ENCODE assay signal across 14 cellular contexts in genomic region chr12:103169-103981, GRCh38. TPM values are rescaled to one million over a fixed set of nuclear protein-coding genes. Genes with fewer than 3 reads are reported as not detected.
DNase-seq lines count a peak whose midpoint lies in the region; ATAC-seq and TF ChIP-seq lines count a peak whose summit lies in the region.
"Had no signal": no experiment of that assay in that cellular context is flagged by ENCODE, and none has a peak within 500 bp of the region (broad histone marks: within the 10 kb centered on the region; RNA-seq: fewer than 3 reads in every experiment).

No MANE protein-coding gene starts in this region.

- no peak for ATAC-seq in aorta (ENCODE audit: low FRiP score)
- no peak for ATAC-seq in GM18907 (IDR thresholded peaks at IDR 0.05; ENCODE audit: unreplicated experiment)
- no peak for ATAC-seq in GM21737 (IDR thresholded peaks at IDR 0.05; ENCODE audit: unreplicated experiment)
- ATAC-seq: activated CD8-positive, alpha-beta T cell treated with anti-CD3 and anti-CD28 coated beads, Interleukin-2, amount 10 ng/mL, durations not matched to agents 7 days and 5 days had no signal

- H3K79me2 ChIP-seq in KMS-11 (ENCODE audit: insufficient read depth, low read depth), result no peaks in the 10 kb centered on the region

- H3K27ac ChIP-seq in KMS-11 (no peak overlapping the region), iPS-20b (ENCODE audit: low read length) (no peak overlapping the region), thyroid gland (no peak overlapping the region), aorta (ENCODE audit: low read depth in 1 of 2, low read length in 2 of 2) (no peak overlapping the region)

- H3K9ac ChIP-seq in KMS-11, result no peak overlapping the region
- no peak overlapping the region for H3K9ac ChIP-seq in iPS-20b (ENCODE audit: low read depth, low read length)

- DNase-seq in D341Med (ENCODE audit: low spot score), result peak; percentile 77
- peak; percentile 38 for DNase-seq in NCI-H748 treated with DMSO at 0.1 percent for 48 hours (lab: John Stamatoyannopoulos, UW)
- DNase-seq in thyroid gland, result no peak
- no peak for DNase-seq in aorta
- DNase-seq: activated CD8-positive, alpha-beta T cell treated with anti-CD3 and anti-CD28 coated beads, Interleukin-2, amount 10 ng/mL, durations not matched to agents 7 days and 5 days; CD4-positive, CD25-positive, alpha-beta regulatory T cell; effector CD8-positive, alpha-beta T cell; mesenchymal stem cell; NCI-H446 treated with DMSO at 0.1 percent for 48 hours had no signal

- TF ChIP-seq POLR2A in thyroid gland (IDR thresholded peaks at IDR 0.05), result no peak

- no peaks in the 10 kb centered on the region for H4K20me1 ChIP-seq in KMS-11 (ENCODE audit: insufficient read depth)

- H3K27me3 ChIP-seq in KMS-11 (ENCODE audit: insufficient read depth, low read depth) (peaks cover 24% of the 10 kb centered on the region), iPS-20b (ENCODE audit: insufficient read depth, low read length) (peaks cover 28% of the 10 kb centered on the region), thyroid gland (no peaks in the 10 kb centered on the region), aorta (ENCODE audit: control insufficient read depth in 1 of 2, insufficient read depth in 2 of 2, low read length in 1 of 2) (no peaks in the 10 kb centered on the region)

- H3K9me3 ChIP-seq in iPS-20b (ENCODE audit: insufficient read depth, low read depth, low read length), result no peaks in the 10 kb centered on the region
- no peaks in the 10 kb centered on the region for H3K9me3 ChIP-seq in thyroid gland
- no peaks in the 10 kb centered on the region for H3K9me3 ChIP-seq in aorta (ENCODE audit: control insufficient read depth, low read length)

- intact Hi-C loops in thyroid gland (cut with DNase I), result no loop called here
- intact Hi-C loops in aorta (cut with DNase I), result no loop called here

- peak overlapping the region; percentile 95 for H3K4me2 ChIP-seq in KMS-11

- no peak for TF ChIP-seq CTCF in KMS-11 (conservative IDR thresholded peaks at IDR 0.05; ENCODE audit: low read depth, low read length)
- no peak for TF ChIP-seq CTCF in thyroid gland (IDR thresholded peaks at IDR 0.05)

- H3K36me3 ChIP-seq in KMS-11 (ENCODE audit: insufficient read depth), result no peaks in the 10 kb centered on the region
- H3K36me3 ChIP-seq in iPS-20b (ENCODE audit: insufficient read depth, low read depth, low read length), result no peaks in the 10 kb centered on the region
- H3K36me3 ChIP-seq in thyroid gland, result no peaks in the 10 kb centered on the region
- no peaks in the 10 kb centered on the region for H3K36me3 ChIP-seq in aorta (ENCODE audit: control insufficient read depth in 1 of 2, insufficient read depth in 2 of 2, low read length in 1 of 2)

- WGBS in thyroid gland, 2 donors, result 78 to 80% methylated on average over 12 to 16 of the region's 19 CpGs
- WGBS in aorta, 2 donors, result 65 to 75% methylated on average over 13 to 18 of the region's 19 CpGs

- H3K4me1 ChIP-seq in KMS-11 (ENCODE audit: low read depth, poor library complexity, severe bottlenecking), result peaks cover 36% of the 10 kb centered on the region
- H3K4me1 ChIP-seq in iPS-20b (ENCODE audit: insufficient read depth, low read length), result peaks cover 9% of the 10 kb centered on the region; the same call in 1 of the 2 replicates
- no peaks in the 10 kb centered on the region for H3K4me1 ChIP-seq in thyroid gland
- H3K4me1 ChIP-seq in aorta (ENCODE audit: control insufficient read depth in 1 of 2, insufficient read depth in 2 of 2, low read length in 2 of 2), result no peaks in the 10 kb centered on the region

- peak overlapping the region; percentile 75; the same call in 1 of the 2 replicates for H2AFZ ChIP-seq in KMS-11 (ENCODE audit: low read depth)

- H3K4me3 ChIP-seq in KMS-11 (IDR thresholded peaks at IDR 0.05; ENCODE audit: insufficient read depth, low read depth, low read length) (no peak overlapping the region), iPS-20b (ENCODE audit: low read length) (peak overlapping the region; percentile 62; the same call in 1 of the 2 replicates), thyroid gland (replicated peaks in 1 of 3) (no peak overlapping the region), aorta (ENCODE audit: low read length in 2 of 2) (no peak overlapping the region)

RNA-seq across cellular contexts. Expression of gene IQSEC3, which starts 36.8 kb away (rescaled TPM):
- 1 to 10 TPM in 2 of 4 donors, under 1 TPM in 2; 0.27 to 1.3 (median 1.0) TPM for total RNA-seq in thyroid gland
- total RNA-seq in aorta, result 1 to 10 TPM; 3.0 to 6.4 TPM
- under 1 TPM in 1 of 2 donors, not detected in 1; 0.15 TPM for polyA plus RNA-seq in aorta
- total RNA-seq: pulmonary artery endothelial cell had no signal

Comparison
In these comparisons a context has a peak if more than half of its experiments do, and no peak if none do; other contexts are left out.
1. DNase-seq: peak in D341Med (single experiment) and NCI-H748 treated with DMSO at 0.1 percent for 48 hours (single experiment); none in thyroid gland (0 of 2) and aorta (0 of 2).